Comparison of ENCODE assay signal across 1 cellular context in the genomic region with DNA sequence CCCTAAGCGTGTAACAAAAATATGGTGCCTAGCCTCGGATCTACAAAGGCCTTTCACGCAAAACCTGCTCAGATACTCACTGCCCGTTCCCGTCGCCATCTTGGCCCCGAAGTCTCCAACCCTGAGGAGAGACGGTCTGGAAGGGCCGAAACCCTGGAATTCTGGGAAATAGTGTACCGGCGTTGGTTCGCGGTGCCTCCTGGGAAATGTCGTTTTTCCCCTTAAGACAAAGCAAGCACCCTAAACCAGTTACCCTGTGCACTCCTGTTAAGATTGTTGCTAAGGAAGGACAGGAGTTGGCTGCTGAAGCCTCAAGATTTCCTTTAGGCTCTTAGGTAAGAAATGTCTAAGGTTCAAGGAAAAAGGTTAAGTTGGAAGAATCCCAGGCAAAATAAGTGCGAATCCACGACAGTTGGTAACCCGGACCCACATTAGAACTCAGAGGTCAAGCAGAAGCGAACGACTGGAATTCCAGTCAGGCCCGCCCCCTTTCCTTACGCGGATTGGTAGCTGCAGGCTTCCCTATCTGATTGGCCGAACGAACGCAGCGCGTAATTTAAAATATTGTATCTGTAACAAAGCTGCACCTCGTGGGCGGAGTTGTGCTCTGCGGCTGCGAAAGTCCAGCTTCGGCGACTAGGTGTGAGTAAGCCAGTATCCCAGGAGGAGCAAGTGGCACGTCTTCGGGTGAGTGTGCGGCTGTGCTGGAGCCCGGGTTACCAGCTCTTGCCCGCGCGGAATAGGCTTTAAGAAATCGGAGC.
A peak's percentile ranks its signal among the peaks of the same experiment; 100 is the strongest.
TF ChIP-seq lines count a peak whose summit lies in the region.

A gene with protein sequence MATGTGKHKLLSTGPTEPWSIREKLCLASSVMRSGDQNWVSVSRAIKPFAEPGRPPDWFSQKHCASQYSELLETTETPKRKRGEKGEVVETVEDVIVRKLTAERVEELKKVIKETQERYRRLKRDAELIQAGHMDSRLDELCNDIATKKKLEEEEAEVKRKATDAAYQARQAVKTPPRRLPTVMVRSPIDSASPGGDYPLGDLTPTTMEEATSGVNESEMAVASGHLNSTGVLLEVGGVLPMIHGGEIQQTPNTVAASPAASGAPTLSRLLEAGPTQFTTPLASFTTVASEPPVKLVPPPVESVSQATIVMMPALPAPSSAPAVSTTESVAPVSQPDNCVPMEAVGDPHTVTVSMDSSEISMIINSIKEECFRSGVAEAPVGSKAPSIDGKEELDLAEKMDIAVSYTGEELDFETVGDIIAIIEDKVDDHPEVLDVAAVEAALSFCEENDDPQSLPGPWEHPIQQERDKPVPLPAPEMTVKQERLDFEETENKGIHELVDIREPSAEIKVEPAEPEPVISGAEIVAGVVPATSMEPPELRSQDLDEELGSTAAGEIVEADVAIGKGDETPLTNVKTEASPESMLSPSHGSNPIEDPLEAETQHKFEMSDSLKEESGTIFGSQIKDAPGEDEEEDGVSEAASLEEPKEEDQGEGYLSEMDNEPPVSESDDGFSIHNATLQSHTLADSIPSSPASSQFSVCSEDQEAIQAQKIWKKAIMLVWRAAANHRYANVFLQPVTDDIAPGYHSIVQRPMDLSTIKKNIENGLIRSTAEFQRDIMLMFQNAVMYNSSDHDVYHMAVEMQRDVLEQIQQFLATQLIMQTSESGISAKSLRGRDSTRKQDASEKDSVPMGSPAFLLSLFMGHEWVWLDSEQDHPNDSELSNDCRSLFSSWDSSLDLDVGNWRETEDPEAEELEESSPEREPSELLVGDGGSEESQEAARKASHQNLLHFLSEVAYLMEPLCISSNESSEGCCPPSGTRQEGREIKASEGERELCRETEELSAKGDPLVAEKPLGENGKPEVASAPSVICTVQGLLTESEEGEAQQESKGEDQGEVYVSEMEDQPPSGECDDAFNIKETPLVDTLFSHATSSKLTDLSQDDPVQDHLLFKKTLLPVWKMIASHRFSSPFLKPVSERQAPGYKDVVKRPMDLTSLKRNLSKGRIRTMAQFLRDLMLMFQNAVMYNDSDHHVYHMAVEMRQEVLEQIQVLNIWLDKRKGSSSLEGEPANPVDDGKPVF (minus strand): TSS at position 115 of the 761 bp plus-strand sequence. CDS start 16 bp downstream, at position 99.
A gene (plus strand): TSS at position 597 of the 761 bp plus-strand sequence. CDS start 569 bp downstream, outside the sequence.

TF ChIP-seq in GM12878, 131 proteins besides CTCF, POLR2A, EP300 and RAD21 (continued from another document and continues in another):
- TF ChIP-seq, protein P1, sequence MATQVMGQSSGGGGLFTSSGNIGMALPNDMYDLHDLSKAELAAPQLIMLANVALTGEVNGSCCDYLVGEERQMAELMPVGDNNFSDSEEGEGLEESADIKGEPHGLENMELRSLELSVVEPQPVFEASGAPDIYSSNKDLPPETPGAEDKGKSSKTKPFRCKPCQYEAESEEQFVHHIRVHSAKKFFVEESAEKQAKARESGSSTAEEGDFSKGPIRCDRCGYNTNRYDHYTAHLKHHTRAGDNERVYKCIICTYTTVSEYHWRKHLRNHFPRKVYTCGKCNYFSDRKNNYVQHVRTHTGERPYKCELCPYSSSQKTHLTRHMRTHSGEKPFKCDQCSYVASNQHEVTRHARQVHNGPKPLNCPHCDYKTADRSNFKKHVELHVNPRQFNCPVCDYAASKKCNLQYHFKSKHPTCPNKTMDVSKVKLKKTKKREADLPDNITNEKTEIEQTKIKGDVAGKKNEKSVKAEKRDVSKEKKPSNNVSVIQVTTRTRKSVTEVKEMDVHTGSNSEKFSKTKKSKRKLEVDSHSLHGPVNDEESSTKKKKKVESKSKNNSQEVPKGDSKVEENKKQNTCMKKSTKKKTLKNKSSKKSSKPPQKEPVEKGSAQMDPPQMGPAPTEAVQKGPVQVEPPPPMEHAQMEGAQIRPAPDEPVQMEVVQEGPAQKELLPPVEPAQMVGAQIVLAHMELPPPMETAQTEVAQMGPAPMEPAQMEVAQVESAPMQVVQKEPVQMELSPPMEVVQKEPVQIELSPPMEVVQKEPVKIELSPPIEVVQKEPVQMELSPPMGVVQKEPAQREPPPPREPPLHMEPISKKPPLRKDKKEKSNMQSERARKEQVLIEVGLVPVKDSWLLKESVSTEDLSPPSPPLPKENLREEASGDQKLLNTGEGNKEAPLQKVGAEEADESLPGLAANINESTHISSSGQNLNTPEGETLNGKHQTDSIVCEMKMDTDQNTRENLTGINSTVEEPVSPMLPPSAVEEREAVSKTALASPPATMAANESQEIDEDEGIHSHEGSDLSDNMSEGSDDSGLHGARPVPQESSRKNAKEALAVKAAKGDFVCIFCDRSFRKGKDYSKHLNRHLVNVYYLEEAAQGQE (IDR thresholded peaks at IDR 0.05; ENCODE audit: low read depth, low read length), result no peak
- TF ChIP-seq BCL11A (IDR thresholded peaks at IDR 0.05; ENCODE audit: low read depth, low read length) (no peak), POLR2AphosphoS2 (IDR thresholded peaks at IDR 0.05; ENCODE audit: low read depth, low read length) (no peak), RUNX3 (IDR thresholded peaks at IDR 0.05; ENCODE audit: low read length) (0 out of 2 replicates have a peak, but pooled peaks have one; percentile 34), BHLHE40 (IDR thresholded peaks at IDR 0.05; ENCODE audit: borderline replicate concordance in 1 of 2, low read depth in 2 of 2, low read length in 1 of 2) (no peak), JUND (IDR thresholded peaks at IDR 0.05; ENCODE audit: low read depth, low read length) (no peak), SMAD5 (IDR thresholded peaks at IDR 0.05; ENCODE audit: low read depth) (no peak; the same call in none of the 2 replicates), ZNF207 (IDR thresholded peaks at IDR 0.05; ENCODE audit: borderline replicate concordance) (peak; percentile 67; the same call in 1 of the 2 replicates), ZSCAN29 (IDR thresholded peaks at IDR 0.05) (no peak), SUZ12 (IDR thresholded peaks at IDR 0.05; ENCODE audit: unreplicated experiment) (no peak), PML (IDR thresholded peaks at IDR 0.05; ENCODE audit: low read length) (no peak; the same call in none of the 2 replicates), YY1 (IDR thresholded peaks at IDR 0.05; ENCODE audit: low read depth, low read length) (peak; percentile 97), EZH2 (IDR thresholded peaks at IDR 0.05; ENCODE audit: borderline replicate concordance, control insufficient read depth, low read depth, low read length) (no peak), MTA2 (IDR thresholded peaks at IDR 0.05; ENCODE audit: low read depth) (peak; percentile 92), TARDBP (IDR thresholded peaks at IDR 0.05; ENCODE audit: borderline replicate concordance) (no peak; the same call in 1 of the 2 replicates), SUPT20H (IDR thresholded peaks at IDR 0.05; ENCODE audit: borderline replicate concordance, control insufficient read depth, low read depth, low read length) (no peak), NR2C1 (IDR thresholded peaks at IDR 0.05) (peak; percentile 97), SMC3 (IDR thresholded peaks at IDR 0.05; ENCODE audit: borderline replicate concordance, low read length) (no peak), RBBP5 (conservative IDR thresholded peaks at IDR 0.05) (no peak), NBN (IDR thresholded peaks at IDR 0.05) (0 out of 2 replicates have a peak, but pooled peaks have one; percentile 6), SP1 (IDR thresholded peaks at IDR 0.05; ENCODE audit: low read depth, low read length) (peak; percentile 93), HDGF (IDR thresholded peaks at IDR 0.05) (0 out of 2 replicates have a peak, but pooled peaks have one; percentile 29), CBX5 (IDR thresholded peaks at IDR 0.05; ENCODE audit: low read depth) (no peak), SMAD1 (IDR thresholded peaks at IDR 0.05; ENCODE audit: low read depth, partially characterized antibody) (no peak), RELA (IDR thresholded peaks at IDR 0.05; ENCODE audit: borderline replicate concordance, partially characterized antibody) (no peak), WRNIP1 (IDR thresholded peaks at IDR 0.05; ENCODE audit: borderline replicate concordance, low read depth, low read length) (no peak), GABPA (IDR thresholded peaks at IDR 0.05; ENCODE audit: low read depth) (peak; percentile 94), FOS (IDR thresholded peaks at IDR 0.05; ENCODE audit: borderline replicate concordance, extremely low read depth, insufficient read length) (peak; percentile 40)
- TF ChIP-seq, protein P2, sequence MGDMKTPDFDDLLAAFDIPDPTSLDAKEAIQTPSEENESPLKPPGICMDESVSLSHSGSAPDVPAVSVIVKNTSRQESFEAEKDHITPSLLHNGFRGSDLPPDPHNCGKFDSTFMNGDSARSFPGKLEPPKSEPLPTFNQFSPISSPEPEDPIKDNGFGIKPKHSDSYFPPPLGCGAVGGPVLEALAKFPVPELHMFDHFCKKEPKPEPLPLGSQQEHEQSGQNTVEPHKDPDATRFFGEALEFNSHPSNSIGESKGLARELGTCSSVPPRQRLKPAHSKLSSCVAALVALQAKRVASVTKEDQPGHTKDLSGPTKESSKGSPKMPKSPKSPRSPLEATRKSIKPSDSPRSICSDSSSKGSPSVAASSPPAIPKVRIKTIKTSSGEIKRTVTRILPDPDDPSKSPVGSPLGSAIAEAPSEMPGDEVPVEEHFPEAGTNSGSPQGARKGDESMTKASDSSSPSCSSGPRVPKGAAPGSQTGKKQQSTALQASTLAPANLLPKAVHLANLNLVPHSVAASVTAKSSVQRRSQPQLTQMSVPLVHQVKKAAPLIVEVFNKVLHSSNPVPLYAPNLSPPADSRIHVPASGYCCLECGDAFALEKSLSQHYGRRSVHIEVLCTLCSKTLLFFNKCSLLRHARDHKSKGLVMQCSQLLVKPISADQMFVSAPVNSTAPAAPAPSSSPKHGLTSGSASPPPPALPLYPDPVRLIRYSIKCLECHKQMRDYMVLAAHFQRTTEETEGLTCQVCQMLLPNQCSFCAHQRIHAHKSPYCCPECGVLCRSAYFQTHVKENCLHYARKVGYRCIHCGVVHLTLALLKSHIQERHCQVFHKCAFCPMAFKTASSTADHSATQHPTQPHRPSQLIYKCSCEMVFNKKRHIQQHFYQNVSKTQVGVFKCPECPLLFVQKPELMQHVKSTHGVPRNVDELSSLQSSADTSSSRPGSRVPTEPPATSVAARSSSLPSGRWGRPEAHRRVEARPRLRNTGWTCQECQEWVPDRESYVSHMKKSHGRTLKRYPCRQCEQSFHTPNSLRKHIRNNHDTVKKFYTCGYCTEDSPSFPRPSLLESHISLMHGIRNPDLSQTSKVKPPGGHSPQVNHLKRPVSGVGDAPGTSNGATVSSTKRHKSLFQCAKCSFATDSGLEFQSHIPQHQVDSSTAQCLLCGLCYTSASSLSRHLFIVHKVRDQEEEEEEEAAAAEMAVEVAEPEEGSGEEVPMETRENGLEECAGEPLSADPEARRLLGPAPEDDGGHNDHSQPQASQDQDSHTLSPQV (IDR thresholded peaks at IDR 0.05), result no peak
- TF ChIP-seq, protein P3, sequence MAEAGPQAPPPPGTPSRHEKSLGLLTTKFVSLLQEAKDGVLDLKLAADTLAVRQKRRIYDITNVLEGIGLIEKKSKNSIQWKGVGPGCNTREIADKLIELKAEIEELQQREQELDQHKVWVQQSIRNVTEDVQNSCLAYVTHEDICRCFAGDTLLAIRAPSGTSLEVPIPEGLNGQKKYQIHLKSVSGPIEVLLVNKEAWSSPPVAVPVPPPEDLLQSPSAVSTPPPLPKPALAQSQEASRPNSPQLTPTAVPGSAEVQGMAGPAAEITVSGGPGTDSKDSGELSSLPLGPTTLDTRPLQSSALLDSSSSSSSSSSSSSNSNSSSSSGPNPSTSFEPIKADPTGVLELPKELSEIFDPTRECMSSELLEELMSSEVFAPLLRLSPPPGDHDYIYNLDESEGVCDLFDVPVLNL (IDR thresholded peaks at IDR 0.05; ENCODE audit: low read depth, low read length), result peak; percentile 100
- TF ChIP-seq, protein P4, sequence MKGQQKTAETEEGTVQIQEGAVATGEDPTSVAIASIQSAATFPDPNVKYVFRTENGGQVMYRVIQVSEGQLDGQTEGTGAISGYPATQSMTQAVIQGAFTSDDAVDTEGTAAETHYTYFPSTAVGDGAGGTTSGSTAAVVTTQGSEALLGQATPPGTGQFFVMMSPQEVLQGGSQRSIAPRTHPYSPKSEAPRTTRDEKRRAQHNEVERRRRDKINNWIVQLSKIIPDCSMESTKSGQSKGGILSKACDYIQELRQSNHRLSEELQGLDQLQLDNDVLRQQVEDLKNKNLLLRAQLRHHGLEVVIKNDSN (IDR thresholded peaks at IDR 0.05; ENCODE audit: borderline replicate concordance, extremely low read length, insufficient read depth, low read depth, low read length), result no peak
- TF ChIP-seq, protein P5, sequence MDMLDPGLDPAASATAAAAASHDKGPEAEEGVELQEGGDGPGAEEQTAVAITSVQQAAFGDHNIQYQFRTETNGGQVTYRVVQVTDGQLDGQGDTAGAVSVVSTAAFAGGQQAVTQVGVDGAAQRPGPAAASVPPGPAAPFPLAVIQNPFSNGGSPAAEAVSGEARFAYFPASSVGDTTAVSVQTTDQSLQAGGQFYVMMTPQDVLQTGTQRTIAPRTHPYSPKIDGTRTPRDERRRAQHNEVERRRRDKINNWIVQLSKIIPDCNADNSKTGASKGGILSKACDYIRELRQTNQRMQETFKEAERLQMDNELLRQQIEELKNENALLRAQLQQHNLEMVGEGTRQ (IDR thresholded peaks at IDR 0.05; ENCODE audit: borderline replicate concordance, low read depth, low read length), result no peak
- TF ChIP-seq, protein P6, sequence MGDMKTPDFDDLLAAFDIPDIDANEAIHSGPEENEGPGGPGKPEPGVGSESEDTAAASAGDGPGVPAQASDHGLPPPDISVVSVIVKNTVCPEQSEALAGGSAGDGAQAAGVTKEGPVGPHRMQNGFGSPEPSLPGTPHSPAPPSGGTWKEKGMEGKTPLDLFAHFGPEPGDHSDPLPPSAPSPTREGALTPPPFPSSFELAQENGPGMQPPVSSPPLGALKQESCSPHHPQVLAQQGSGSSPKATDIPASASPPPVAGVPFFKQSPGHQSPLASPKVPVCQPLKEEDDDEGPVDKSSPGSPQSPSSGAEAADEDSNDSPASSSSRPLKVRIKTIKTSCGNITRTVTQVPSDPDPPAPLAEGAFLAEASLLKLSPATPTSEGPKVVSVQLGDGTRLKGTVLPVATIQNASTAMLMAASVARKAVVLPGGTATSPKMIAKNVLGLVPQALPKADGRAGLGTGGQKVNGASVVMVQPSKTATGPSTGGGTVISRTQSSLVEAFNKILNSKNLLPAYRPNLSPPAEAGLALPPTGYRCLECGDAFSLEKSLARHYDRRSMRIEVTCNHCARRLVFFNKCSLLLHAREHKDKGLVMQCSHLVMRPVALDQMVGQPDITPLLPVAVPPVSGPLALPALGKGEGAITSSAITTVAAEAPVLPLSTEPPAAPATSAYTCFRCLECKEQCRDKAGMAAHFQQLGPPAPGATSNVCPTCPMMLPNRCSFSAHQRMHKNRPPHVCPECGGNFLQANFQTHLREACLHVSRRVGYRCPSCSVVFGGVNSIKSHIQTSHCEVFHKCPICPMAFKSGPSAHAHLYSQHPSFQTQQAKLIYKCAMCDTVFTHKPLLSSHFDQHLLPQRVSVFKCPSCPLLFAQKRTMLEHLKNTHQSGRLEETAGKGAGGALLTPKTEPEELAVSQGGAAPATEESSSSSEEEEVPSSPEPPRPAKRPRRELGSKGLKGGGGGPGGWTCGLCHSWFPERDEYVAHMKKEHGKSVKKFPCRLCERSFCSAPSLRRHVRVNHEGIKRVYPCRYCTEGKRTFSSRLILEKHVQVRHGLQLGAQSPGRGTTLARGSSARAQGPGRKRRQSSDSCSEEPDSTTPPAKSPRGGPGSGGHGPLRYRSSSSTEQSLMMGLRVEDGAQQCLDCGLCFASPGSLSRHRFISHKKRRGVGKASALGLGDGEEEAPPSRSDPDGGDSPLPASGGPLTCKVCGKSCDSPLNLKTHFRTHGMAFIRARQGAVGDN (IDR thresholded peaks at IDR 0.05), result peak; percentile 70; the same call in 1 of the 2 replicates
